12 cellular contexts compared by ENCODE assay signal in genomic region chr5:133932441-133933168, GRCh38. TPM values are rescaled to one million over a fixed set of nuclear protein-coding genes. Genes with fewer than 3 reads are reported as not detected.
A peak's percentile ranks its signal among the peaks of the same experiment; 100 is the strongest.
DNase-seq lines count a peak whose midpoint lies in the region; ATAC-seq and TF ChIP-seq lines count a peak whose summit lies in the region.
"Had no signal": no experiment of that assay in that cellular context is flagged by ENCODE, and none has a peak within 500 bp of the region (broad histone marks: within the 10 kb centered on the region; RNA-seq: fewer than 3 reads in every experiment).

No MANE protein-coding gene starts in this region.

- no peak for TF ChIP-seq CTCF in OCI-LY7 (conservative IDR thresholded peaks at IDR 0.05; ENCODE audit: low read length)
- no peak for TF ChIP-seq CTCF in coronary artery (IDR thresholded peaks at IDR 0.05)
- TF ChIP-seq CTCF in upper lobe of right lung (IDR thresholded peaks at IDR 0.05), result no peak

- H3K4me1 Mint-ChIP-seq in stimulated activated naive CD8-positive, alpha-beta T cell treated with anti-CD3 and anti-CD28 coated beads, Interleukin-15, amount 100 ng/mL, for 72 hours, result peaks cover 82% of the 10 kb centered on the region
- H3K4me1 Mint-ChIP-seq: GM23338 had no signal

- POLR2A ChIA-PET in OCI-LY7 (lab: Charles Lee), result interaction anchor here (1.0 to 1.1 kb wide), 2 partner anchors 9 to 12 kb away, joined by 3 to 4 read pairs; no protein-coding TSS in a partner anchor

- no peak overlapping the region for H3K4me3 Mint-ChIP-seq in stimulated activated naive CD8-positive, alpha-beta T cell treated with anti-CD3 and anti-CD28 coated beads, Interleukin-15, amount 100 ng/mL, for 72 hours
- H3K4me3 Mint-ChIP-seq: GM23338, immature natural killer cell had no signal

- BruUV-seq in OCI-LY7 (replicated peaks; lab: Mats Ljungman, UMichigan), result no TSS peak

- H3K27ac Mint-ChIP-seq in stimulated activated naive CD8-positive, alpha-beta T cell treated with anti-CD3 and anti-CD28 coated beads, Interleukin-15, amount 100 ng/mL, for 72 hours, result no peak overlapping the region
- H3K27ac Mint-ChIP-seq: GM23338 had no signal

- no peaks in the 10 kb centered on the region for H3K27me3 ChIP-seq in upper lobe of right lung

- no peaks in the 10 kb centered on the region for H4K20me1 ChIP-seq in OCI-LY7 (ENCODE audit: insufficient read depth, low read length)

- no peaks in the 10 kb centered on the region for H3K36me3 ChIP-seq in OCI-LY7 (ENCODE audit: insufficient read depth, low read length)
- H3K36me3 ChIP-seq in upper lobe of right lung, result no peaks in the 10 kb centered on the region

- peaks cover 0 to 13% of the 10 kb centered on the region in 2 donors for H3K9me3 Mint-ChIP-seq in stimulated activated naive CD8-positive, alpha-beta T cell treated with anti-CD3 and anti-CD28 coated beads, Interleukin-15, amount 100 ng/mL, for 72 hours
- H3K9me3 Mint-ChIP-seq: immature natural killer cell had no signal

- H3K4me3 ChIP-seq in OCI-LY7 (ENCODE audit: low read depth, low read length, poor library complexity, severe bottlenecking) (peak overlapping the region; percentile 44), coronary artery (no peak overlapping the region), upper lobe of right lung (no peak overlapping the region)
- H3K4me3 ChIP-seq: GM23338 had no signal

- intact Hi-C loops in OCI-LY7 (cut with micrococcal nuclease; ENCODE audit: unreplicated experiment), result loop anchor here (10.0 kb wide), 1 partner anchor 1438 kb away; the partner anchor contains the start of gene IRF1
- intact Hi-C loops in upper lobe of right lung (cut with DNase I), result no loop called here

- peaks cover 99% of the 10 kb centered on the region for H3K4me1 ChIP-seq in OCI-LY7 (ENCODE audit: insufficient read depth, low read length, poor library complexity, severe bottlenecking)
- no peaks in the 10 kb centered on the region for H3K4me1 ChIP-seq in upper lobe of right lung

- ATAC-seq in stimulated activated naive CD8-positive, alpha-beta T cell treated with anti-CD3 and anti-CD28 coated beads, Interleukin-15, Interleukin-2, amounts not matched to agents 100 U/mL and 50 U/mL, for 24 hours, result no peak
- no peak for ATAC-seq in stimulated activated naive CD8-positive, alpha-beta T cell treated with anti-CD3 and anti-CD28 coated beads, Interleukin-15, amount 100 ng/mL, for 72 hours
- ATAC-seq in upper lobe of right lung (peak; percentile 72), GM21529 (IDR thresholded peaks at IDR 0.05; ENCODE audit: unreplicated experiment) (no peak)
- ATAC-seq: GM23338 had no signal

- CTCF ChIA-PET in OCI-LY7 (lab: Charles Lee; ENCODE audit: unreplicated experiment), result interaction anchor here (1.0 kb wide), 1 partner anchor 8 kb away, joined by 4 read pairs; no protein-coding TSS in a partner anchor

- peak overlapping the region; percentile 65 for H3K4me2 ChIP-seq in OCI-LY7 (ENCODE audit: low read length)
- H3K4me2 ChIP-seq: GM23338 had no signal

- H3K9me3 ChIP-seq in OCI-LY7 (ENCODE audit: low read length), result no peaks in the 10 kb centered on the region; the same call in 1 of the 2 replicates
- H3K9me3 ChIP-seq in upper lobe of right lung, result no peaks in the 10 kb centered on the region

- H3K27ac ChIP-seq in OCI-LY7 (ENCODE audit: low read depth, low read length, poor library complexity, severe bottlenecking) (peak overlapping the region; percentile 98), coronary artery (peak overlapping the region; percentile 35 to 48), upper lobe of right lung (no peak overlapping the region)

- peak; percentile 33 for DNase-seq in stimulated activated naive CD8-positive, alpha-beta T cell treated with anti-CD3 and anti-CD28 coated beads, Interleukin-15, Interleukin-2, amounts not matched to agents 100 U/mL and 50 U/mL, for 24 hours
- no peak for DNase-seq in stimulated activated naive CD8-positive, alpha-beta T cell treated with anti-CD3 and anti-CD28 coated beads, Interleukin-15, amount 100 ng/mL, for 72 hours
- peak; percentile 89 for DNase-seq in OCI-LY7 (ENCODE audit: low spot score)
- DNase-seq in coronary artery (ENCODE audit: low spot score), result no peak
- no peak for DNase-seq in upper lobe of right lung
- no peak for DNase-seq in HuH-7 (ENCODE audit: low spot score)
- no peak for DNase-seq in HK-2 (ENCODE audit: unreplicated experiment)
- DNase-seq: activated CD4-positive, CD25-positive, alpha-beta regulatory T cell; immature natural killer cell; NCI-H2081 had no signal

- H2AFZ ChIP-seq in OCI-LY7 (ENCODE audit: low read length), result no peak overlapping the region

- H3K27me3 Mint-ChIP-seq in stimulated activated naive CD8-positive, alpha-beta T cell treated with anti-CD3 and anti-CD28 coated beads, Interleukin-15, amount 100 ng/mL, for 72 hours, result no peaks in the 10 kb centered on the region

- no peaks in the 10 kb centered on the region for H3K79me2 ChIP-seq in OCI-LY7 (ENCODE audit: insufficient read depth, low read depth, low read length)

- H3K9me2 ChIP-seq in OCI-LY7 (ENCODE audit: insufficient read depth, low read length), result no peaks in the 10 kb centered on the region

RNA-seq across cellular contexts. Expression of gene C5orf15, which starts 35.8 kb away (rescaled TPM):
- 32.5 and 46.4 TPM in 2 replicates for total RNA-seq in OCI-LY7 (2014; rRNA removed; shearing (Covaris generic))
- total RNA-seq in OCI-LY7 (2022) (32.2 and 39.2 TPM in 2 replicates), upper lobe of right lung (33.4 TPM)

Comparison
In these comparisons a context has a peak if more than half of its experiments do, and no peak if none do; other contexts are left out.
1. DNase-seq: peak in stimulated activated naive CD8-positive, alpha-beta T cell treated with anti-CD3 and anti-CD28 coated beads, Interleukin-15, Interleukin-2, amounts not matched to agents 100 U/mL and 50 U/mL, for 24 hours (single experiment) and OCI-LY7 (single experiment); none in stimulated activated naive CD8-positive, alpha-beta T cell treated with anti-CD3 and anti-CD28 coated beads, Interleukin-15, amount 100 ng/mL, for 72 hours (0 of 2), coronary artery (single experiment), upper lobe of right lung (single experiment), HuH-7 (single experiment) and HK-2 (single experiment).